Comparison of ENCODE assay signal across 16 cellular contexts in genomic region chr10:91691255-91691654, GRCh38. TPM values are rescaled to one million over a fixed set of nuclear protein-coding genes. Genes with fewer than 3 reads are reported as not detected.
DNase-seq lines count a peak whose midpoint lies in the region; ATAC-seq and TF ChIP-seq lines count a peak whose summit lies in the region.
"Had no signal": no experiment of that assay in that cellular context is flagged by ENCODE, and none has a peak within 500 bp of the region (broad histone marks: within the 10 kb centered on the region; RNA-seq: fewer than 3 reads in every experiment).

No MANE protein-coding gene starts in this region.

- CTCF ChIA-PET in HEK293 (lab: Yijun Ruan, JAX), result interaction anchor here (0.8 to 2.1 kb wide), 2 partner anchors 48 to 56 kb away, joined by 3 to 12 read pairs; no protein-coding TSS in a partner anchor

- 56% methylated on average over 3 of the region's 3 CpGs for WGBS in suprapubic skin

- H3K36me3 ChIP-seq in HEK293 (ENCODE audit: control insufficient read depth in 2 of 2, insufficient read depth in 1 of 2, low read length in 2 of 2), result no peaks in the 10 kb centered on the region
- no peaks in the 10 kb centered on the region for H3K36me3 ChIP-seq in ascending aorta
- H3K36me3 ChIP-seq in suprapubic skin, result no peaks in the 10 kb centered on the region
- H3K36me3 ChIP-seq: BE2C, Peyer's patch had no signal

- TF ChIP-seq EP300 in suprapubic skin (IDR thresholded peaks at IDR 0.05), result no peak

- H3K27ac ChIP-seq in HEK293 (ENCODE audit: extremely low read depth, low read depth, low read length) (no peak overlapping the region), ascending aorta (peak overlapping the region; percentile 74 to 80), foreskin keratinocyte (no peak overlapping the region), suprapubic skin (peak overlapping the region; percentile 58)
- H3K27ac ChIP-seq: Peyer's patch had no signal

- intact Hi-C loops in ascending aorta (cut with DNase I), result loop anchor here (5.0 kb wide), 1 partner anchor 49 kb away; no protein-coding TSS in a partner anchor

- H3K9me3 ChIP-seq in HEK293 (ENCODE audit: control insufficient read depth, insufficient read depth, low read depth, low read length) (no peaks in the 10 kb centered on the region), ascending aorta (no peaks in the 10 kb centered on the region), suprapubic skin (no peaks in the 10 kb centered on the region)
- H3K9me3 ChIP-seq: BE2C, Peyer's patch had no signal

- ATAC-seq in foreskin keratinocyte (peak; percentile 52), HG03378 (IDR thresholded peaks at IDR 0.05; ENCODE audit: unreplicated experiment) (no peak), GM18519 (IDR thresholded peaks at IDR 0.05; ENCODE audit: low FRiP score, unreplicated experiment) (no peak)
- ATAC-seq: CD8-positive, alpha-beta T cell; SK-N-SH treated with all-trans-retinoic acid at 6 μM for 48 hours had no signal

- TF ChIP-seq POLR2A in suprapubic skin (IDR thresholded peaks at IDR 0.05), result no peak

- H3K27me3 ChIP-seq in ascending aorta (no peaks in the 10 kb centered on the region), foreskin keratinocyte (no peaks in the 10 kb centered on the region), suprapubic skin (no peaks in the 10 kb centered on the region)
- H3K27me3 ChIP-seq: BE2C, Peyer's patch had no signal

- DNase-seq in ascending aorta (ENCODE audit: low spot score in 2 of 2), result no peak
- peak; percentile 51 to 80 for DNase-seq in foreskin keratinocyte
- no peak for DNase-seq in suprapubic skin (ENCODE audit: low spot score in 2 of 2)
- DNase-seq in NCI-H1092 treated with DMSO at 0.1 percent for 48 hours (lab: John Stamatoyannopoulos, UW), result no peak
- DNase-seq: BE2C; CD8-positive, alpha-beta T cell; GOT3; Kasumi-1; NCI-H1436; NCI-H2081 treated with DMSO at 0.1 percent for 48 hours; Peyer's patch; SHP77 had no signal

- H3K4me1 ChIP-seq in HEK293 (ENCODE audit: control insufficient read depth, insufficient read depth, low read length), result no peaks in the 10 kb centered on the region
- H3K4me1 ChIP-seq in ascending aorta, result peaks cover 6 to 11% of the 10 kb centered on the region in 2 donors
- peaks cover 17% of the 10 kb centered on the region for H3K4me1 ChIP-seq in foreskin keratinocyte
- peaks cover 24% of the 10 kb centered on the region for H3K4me1 ChIP-seq in suprapubic skin
- H3K4me1 ChIP-seq: BE2C, Peyer's patch had no signal

- no peak overlapping the region for H3K4me3 ChIP-seq in HEK293 (ENCODE audit: low read depth, low read length)
- no peak overlapping the region for H3K4me3 ChIP-seq in ascending aorta
- H3K4me3 ChIP-seq in suprapubic skin, result no peak overlapping the region
- H3K4me3 ChIP-seq: Peyer's patch had no signal

- TF ChIP-seq CTCF in HEK293 (tag by site-specific recombination; IDR thresholded peaks at IDR 0.05) (no peak), ascending aorta (IDR thresholded peaks at IDR 0.05) (no peak), foreskin keratinocyte (conservative IDR thresholded peaks at IDR 0.05) (no peak), suprapubic skin (IDR thresholded peaks at IDR 0.05) (no peak)

- POLR2A ChIA-PET in HEK293 (lab: Yijun Ruan, JAX), result no interaction called here

TF ChIP-seq in HEK293, 187 proteins besides CTCF, POLR2A, EP300 and RAD21:
- TF ChIP-seq ZNF670 (tag by site-specific recombination; IDR thresholded peaks at IDR 0.05; ENCODE audit: low read depth) (no peak), ZNF398 (tag by site-specific recombination; IDR thresholded peaks at IDR 0.05) (peak; percentile 58)

RNA-seq across cellular contexts. Expression of gene PPP1R3C, which starts 58.4 kb away (rescaled TPM):
- 2.0 TPM for total RNA-seq in ascending aorta
- 0.85 and 2.2 TPM in 2 replicates for total RNA-seq in foreskin keratinocyte
- polyA plus RNA-seq in foreskin keratinocyte, result 0.43 and 0.87 TPM in 2 replicates
- total RNA-seq in suprapubic skin, result 10 to 100 TPM in 1 of 4 donors, 1 to 10 TPM in 3; 4.8 to 10.3 (median 6.3) TPM
- total RNA-seq: CD8-positive, alpha-beta T cell had no signal

Comparison
In these comparisons a context has a peak if more than half of its experiments do, and no peak if none do; other contexts are left out.
1. H3K27ac ChIP-seq: peak in ascending aorta (2 of 2) and suprapubic skin (single experiment); none in HEK293 (single experiment) and foreskin keratinocyte (single experiment).
2. DNase-seq: peak in foreskin keratinocyte (2 of 2); none in ascending aorta (0 of 2), suprapubic skin (0 of 2) and NCI-H1092 treated with DMSO at 0.1 percent for 48 hours (single experiment).